1 cellular context compared by ENCODE assay signal in the genomic region with DNA sequence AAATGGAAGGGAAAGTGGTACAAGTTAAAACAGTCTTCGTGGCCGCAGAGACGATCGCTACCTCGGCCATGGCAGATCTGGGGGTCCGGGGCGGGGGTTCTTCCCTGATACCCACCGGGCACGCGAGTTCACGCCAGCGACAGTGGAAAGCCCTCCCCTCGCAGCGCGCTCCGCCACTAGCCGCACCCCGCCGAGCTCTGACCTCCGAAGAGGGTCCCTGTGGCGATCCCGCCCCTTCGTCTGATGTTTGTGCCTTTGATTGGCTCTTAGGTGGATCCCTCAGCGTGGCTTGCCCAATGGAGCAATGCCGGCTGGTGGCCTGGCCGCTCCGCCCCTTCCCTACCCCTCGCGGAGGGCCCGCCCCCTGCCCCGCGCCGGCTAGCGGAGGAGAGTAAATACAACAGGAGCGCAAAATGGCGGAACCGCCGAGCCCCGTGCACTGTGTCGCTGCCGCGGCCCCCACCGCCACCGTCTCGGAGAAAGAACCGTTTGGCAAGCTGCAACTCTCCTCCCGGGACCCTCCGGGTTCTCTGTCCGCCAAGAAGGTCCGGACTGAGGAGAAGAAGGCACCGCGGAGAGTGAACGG.
TF ChIP-seq lines count a peak whose summit lies in the region.

A gene (plus strand): TSS at position 403 of the 586 bp plus-strand sequence. CDS start 11 bp downstream, at position 414.

TF ChIP-seq in K562, 482 proteins besides CTCF, POLR2A, EP300 and RAD21 (continued from another document):
- TF ChIP-seq, protein P1, sequence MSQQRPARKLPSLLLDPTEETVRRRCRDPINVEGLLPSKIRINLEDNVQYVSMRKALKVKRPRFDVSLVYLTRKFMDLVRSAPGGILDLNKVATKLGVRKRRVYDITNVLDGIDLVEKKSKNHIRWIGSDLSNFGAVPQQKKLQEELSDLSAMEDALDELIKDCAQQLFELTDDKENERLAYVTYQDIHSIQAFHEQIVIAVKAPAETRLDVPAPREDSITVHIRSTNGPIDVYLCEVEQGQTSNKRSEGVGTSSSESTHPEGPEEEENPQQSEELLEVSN (IDR thresholded peaks at IDR 0.05; ENCODE audit: borderline replicate concordance in 1 of 2, extremely low read depth in 1 of 2, insufficient read depth in 1 of 2, insufficient read length in 1 of 2, low read depth in 1 of 2, low read length in 1 of 2, poor library complexity in 1 of 2, severe bottlenecking in 1 of 2): peak; percentile 36 to 38
- peak; percentile 93 for TF ChIP-seq ASH1L (IDR thresholded peaks at IDR 0.05; ENCODE audit: borderline replicate concordance, low read depth, partially characterized antibody)
- TF ChIP-seq HMGN3 (IDR thresholded peaks at IDR 0.05; ENCODE audit: borderline replicate concordance, extremely low read depth, insufficient read length, low read depth, low read length): peak; percentile 74
- peak; percentile 93 for TF ChIP-seq SAFB (IDR thresholded peaks at IDR 0.05; ENCODE audit: borderline replicate concordance, low read depth, low read length)
- TF ChIP-seq, protein P2, sequence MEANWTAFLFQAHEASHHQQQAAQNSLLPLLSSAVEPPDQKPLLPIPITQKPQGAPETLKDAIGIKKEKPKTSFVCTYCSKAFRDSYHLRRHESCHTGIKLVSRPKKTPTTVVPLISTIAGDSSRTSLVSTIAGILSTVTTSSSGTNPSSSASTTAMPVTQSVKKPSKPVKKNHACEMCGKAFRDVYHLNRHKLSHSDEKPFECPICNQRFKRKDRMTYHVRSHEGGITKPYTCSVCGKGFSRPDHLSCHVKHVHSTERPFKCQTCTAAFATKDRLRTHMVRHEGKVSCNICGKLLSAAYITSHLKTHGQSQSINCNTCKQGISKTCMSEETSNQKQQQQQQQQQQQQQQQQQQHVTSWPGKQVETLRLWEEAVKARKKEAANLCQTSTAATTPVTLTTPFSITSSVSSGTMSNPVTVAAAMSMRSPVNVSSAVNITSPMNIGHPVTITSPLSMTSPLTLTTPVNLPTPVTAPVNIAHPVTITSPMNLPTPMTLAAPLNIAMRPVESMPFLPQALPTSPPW (CRISPR knock-in tag; IDR thresholded peaks at IDR 0.05): peak; percentile 59; the same call in 1 of the 2 replicates
- TF ChIP-seq HIVEP1 (CRISPR knock-in tag; IDR thresholded peaks at IDR 0.05): no peak
- TF ChIP-seq, protein P3, sequence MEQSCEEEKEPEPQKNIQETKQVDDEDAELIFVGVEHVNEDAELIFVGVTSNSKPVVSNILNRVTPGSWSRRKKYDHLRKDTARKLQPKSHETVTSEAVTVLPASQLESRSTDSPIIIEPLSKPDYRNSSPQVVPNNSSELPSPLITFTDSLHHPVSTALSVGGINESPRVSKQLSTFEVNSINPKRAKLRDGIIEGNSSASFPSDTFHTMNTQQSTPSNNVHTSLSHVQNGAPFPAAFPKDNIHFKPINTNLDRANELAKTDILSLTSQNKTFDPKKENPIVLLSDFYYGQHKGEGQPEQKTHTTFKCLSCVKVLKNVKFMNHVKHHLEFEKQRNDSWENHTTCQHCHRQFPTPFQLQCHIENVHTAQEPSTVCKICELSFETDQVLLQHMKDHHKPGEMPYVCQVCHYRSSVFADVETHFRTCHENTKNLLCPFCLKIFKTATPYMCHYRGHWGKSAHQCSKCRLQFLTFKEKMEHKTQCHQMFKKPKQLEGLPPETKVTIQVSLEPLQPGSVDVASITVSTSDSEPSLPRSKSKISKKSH (CRISPR knock-in tag; IDR thresholded peaks at IDR 0.05): 0 out of 2 replicates have a peak, but pooled peaks have one; percentile 28
- no peak for TF ChIP-seq NR4A1 (CRISPR knock-in tag; IDR thresholded peaks at IDR 0.05)
- TF ChIP-seq NR4A1 (tag; IDR thresholded peaks at IDR 0.05): 0 out of 2 replicates have a peak, but pooled peaks have one; percentile 15
- TF ChIP-seq POLR2AphosphoS5 (IDR thresholded peaks at IDR 0.05; ENCODE audit: control insufficient read depth, insufficient read depth, low read depth, low read length): peak; percentile 82
- no peak for TF ChIP-seq MYNN (IDR thresholded peaks at IDR 0.05)
- no peak for TF ChIP-seq MYNN (CRISPR knock-in tag; IDR thresholded peaks at IDR 0.05)
- TF ChIP-seq RBM22 (IDR thresholded peaks at IDR 0.05; ENCODE audit: low read depth, low read length, poor library complexity, severe bottlenecking): no peak
- TF ChIP-seq CBX3 (IDR thresholded peaks at IDR 0.05; ENCODE audit: borderline replicate concordance in 1 of 2, low read length in 2 of 2): no peak
- TF ChIP-seq, protein P4, sequence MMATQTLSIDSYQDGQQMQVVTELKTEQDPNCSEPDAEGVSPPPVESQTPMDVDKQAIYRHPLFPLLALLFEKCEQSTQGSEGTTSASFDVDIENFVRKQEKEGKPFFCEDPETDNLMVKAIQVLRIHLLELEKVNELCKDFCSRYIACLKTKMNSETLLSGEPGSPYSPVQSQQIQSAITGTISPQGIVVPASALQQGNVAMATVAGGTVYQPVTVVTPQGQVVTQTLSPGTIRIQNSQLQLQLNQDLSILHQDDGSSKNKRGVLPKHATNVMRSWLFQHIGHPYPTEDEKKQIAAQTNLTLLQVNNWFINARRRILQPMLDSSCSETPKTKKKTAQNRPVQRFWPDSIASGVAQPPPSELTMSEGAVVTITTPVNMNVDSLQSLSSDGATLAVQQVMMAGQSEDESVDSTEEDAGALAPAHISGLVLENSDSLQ (IDR thresholded peaks at IDR 0.05): peak; percentile 100
- TF ChIP-seq ZNF12 (CRISPR knock-in tag; IDR thresholded peaks at IDR 0.05): peak; percentile 28
- TF ChIP-seq KAT8 (IDR thresholded peaks at IDR 0.05; ENCODE audit: low read depth): peak; percentile 75
- peak; percentile 48; the same call in 1 of the 2 replicates for TF ChIP-seq L3MBTL2 (IDR thresholded peaks at IDR 0.05)
- TF ChIP-seq TBL1XR1 (IDR thresholded peaks at IDR 0.05; ENCODE audit: low read length in 2 of 2): 0 out of 4 replicates have a peak, but pooled peaks have one; percentile 8 to 34
- TF ChIP-seq, protein P5, sequence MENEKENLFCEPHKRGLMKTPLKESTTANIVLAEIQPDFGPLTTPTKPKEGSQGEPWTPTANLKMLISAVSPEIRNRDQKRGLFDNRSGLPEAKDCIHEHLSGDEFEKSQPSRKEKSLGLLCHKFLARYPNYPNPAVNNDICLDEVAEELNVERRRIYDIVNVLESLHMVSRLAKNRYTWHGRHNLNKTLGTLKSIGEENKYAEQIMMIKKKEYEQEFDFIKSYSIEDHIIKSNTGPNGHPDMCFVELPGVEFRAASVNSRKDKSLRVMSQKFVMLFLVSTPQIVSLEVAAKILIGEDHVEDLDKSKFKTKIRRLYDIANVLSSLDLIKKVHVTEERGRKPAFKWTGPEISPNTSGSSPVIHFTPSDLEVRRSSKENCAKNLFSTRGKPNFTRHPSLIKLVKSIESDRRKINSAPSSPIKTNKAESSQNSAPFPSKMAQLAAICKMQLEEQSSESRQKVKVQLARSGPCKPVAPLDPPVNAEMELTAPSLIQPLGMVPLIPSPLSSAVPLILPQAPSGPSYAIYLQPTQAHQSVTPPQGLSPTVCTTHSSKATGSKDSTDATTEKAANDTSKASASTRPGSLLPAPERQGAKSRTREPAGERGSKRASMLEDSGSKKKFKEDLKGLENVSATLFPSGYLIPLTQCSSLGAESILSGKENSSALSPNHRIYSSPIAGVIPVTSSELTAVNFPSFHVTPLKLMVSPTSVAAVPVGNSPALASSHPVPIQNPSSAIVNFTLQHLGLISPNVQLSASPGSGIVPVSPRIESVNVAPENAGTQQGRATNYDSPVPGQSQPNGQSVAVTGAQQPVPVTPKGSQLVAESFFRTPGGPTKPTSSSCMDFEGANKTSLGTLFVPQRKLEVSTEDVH (IDR thresholded peaks at IDR 0.05; ENCODE audit: low read depth, partially characterized antibody): peak; percentile 27
- TF ChIP-seq, protein P6, sequence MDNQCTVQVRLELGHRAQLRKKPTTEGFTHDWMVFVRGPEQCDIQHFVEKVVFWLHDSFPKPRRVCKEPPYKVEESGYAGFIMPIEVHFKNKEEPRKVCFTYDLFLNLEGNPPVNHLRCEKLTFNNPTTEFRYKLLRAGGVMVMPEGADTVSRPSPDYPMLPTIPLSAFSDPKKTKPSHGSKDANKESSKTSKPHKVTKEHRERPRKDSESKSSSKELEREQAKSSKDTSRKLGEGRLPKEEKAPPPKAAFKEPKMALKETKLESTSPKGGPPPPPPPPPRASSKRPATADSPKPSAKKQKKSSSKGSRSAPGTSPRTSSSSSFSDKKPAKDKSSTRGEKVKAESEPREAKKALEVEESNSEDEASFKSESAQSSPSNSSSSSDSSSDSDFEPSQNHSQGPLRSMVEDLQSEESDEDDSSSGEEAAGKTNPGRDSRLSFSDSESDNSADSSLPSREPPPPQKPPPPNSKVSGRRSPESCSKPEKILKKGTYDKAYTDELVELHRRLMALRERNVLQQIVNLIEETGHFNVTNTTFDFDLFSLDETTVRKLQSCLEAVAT (IDR thresholded peaks at IDR 0.05): peak in 1 of 2 experiments; percentile 82; a peak in 1 of 4 replicates
- TF ChIP-seq ZNF561 (CRISPR knock-in tag; conservative IDR thresholded peaks at IDR 0.05): no peak
- peak; percentile 81 for TF ChIP-seq EP400 (IDR thresholded peaks at IDR 0.05)
- TF ChIP-seq, protein P7, sequence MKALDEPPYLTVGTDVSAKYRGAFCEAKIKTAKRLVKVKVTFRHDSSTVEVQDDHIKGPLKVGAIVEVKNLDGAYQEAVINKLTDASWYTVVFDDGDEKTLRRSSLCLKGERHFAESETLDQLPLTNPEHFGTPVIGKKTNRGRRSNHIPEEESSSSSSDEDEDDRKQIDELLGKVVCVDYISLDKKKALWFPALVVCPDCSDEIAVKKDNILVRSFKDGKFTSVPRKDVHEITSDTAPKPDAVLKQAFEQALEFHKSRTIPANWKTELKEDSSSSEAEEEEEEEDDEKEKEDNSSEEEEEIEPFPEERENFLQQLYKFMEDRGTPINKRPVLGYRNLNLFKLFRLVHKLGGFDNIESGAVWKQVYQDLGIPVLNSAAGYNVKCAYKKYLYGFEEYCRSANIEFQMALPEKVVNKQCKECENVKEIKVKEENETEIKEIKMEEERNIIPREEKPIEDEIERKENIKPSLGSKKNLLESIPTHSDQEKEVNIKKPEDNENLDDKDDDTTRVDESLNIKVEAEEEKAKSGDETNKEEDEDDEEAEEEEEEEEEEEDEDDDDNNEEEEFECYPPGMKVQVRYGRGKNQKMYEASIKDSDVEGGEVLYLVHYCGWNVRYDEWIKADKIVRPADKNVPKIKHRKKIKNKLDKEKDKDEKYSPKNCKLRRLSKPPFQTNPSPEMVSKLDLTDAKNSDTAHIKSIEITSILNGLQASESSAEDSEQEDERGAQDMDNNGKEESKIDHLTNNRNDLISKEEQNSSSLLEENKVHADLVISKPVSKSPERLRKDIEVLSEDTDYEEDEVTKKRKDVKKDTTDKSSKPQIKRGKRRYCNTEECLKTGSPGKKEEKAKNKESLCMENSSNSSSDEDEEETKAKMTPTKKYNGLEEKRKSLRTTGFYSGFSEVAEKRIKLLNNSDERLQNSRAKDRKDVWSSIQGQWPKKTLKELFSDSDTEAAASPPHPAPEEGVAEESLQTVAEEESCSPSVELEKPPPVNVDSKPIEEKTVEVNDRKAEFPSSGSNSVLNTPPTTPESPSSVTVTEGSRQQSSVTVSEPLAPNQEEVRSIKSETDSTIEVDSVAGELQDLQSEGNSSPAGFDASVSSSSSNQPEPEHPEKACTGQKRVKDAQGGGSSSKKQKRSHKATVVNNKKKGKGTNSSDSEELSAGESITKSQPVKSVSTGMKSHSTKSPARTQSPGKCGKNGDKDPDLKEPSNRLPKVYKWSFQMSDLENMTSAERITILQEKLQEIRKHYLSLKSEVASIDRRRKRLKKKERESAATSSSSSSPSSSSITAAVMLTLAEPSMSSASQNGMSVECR (CRISPR knock-in tag; IDR thresholded peaks at IDR 0.05): peak; percentile 91; the same call in 1 of the 2 replicates
- peak; percentile 95 for TF ChIP-seq RBFOX2 (IDR thresholded peaks at IDR 0.05; ENCODE audit: low read depth, low read length)
- no peak for TF ChIP-seq SMAD2 (IDR thresholded peaks at IDR 0.05; ENCODE audit: low read depth, low read length)
- TF ChIP-seq SMAD1 (IDR thresholded peaks at IDR 0.05; ENCODE audit: low read depth, low read length, partially characterized antibody): peak; percentile 28
- TF ChIP-seq RFX7 (CRISPR knock-in tag; IDR thresholded peaks at IDR 0.05): no peak
- peak; percentile 59 for TF ChIP-seq HNRNPLL (IDR thresholded peaks at IDR 0.05; ENCODE audit: low read depth, low read length, poor library complexity, severe bottlenecking)
- TF ChIP-seq CREM (IDR thresholded peaks at IDR 0.05; ENCODE audit: low read depth): peak; percentile 89
- TF ChIP-seq, protein P8, sequence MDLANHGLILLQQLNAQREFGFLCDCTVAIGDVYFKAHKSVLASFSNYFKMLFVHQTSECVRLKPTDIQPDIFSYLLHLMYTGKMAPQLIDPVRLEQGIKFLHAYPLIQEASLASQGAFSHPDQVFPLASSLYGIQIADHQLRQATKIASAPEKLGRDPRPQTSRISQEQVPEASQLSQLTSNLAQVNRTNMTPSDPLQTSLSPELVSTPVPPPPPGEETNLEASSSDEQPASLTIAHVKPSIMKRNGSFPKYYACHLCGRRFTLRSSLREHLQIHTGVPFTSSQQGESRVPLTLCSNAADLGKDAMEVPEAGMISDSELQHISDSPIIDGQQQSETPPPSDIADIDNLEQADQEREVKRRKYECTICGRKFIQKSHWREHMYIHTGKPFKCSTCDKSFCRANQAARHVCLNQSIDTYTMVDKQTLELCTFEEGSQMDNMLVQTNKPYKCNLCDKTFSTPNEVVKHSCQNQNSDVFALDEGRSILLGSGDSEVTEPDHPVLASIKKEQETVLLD (IDR thresholded peaks at IDR 0.05): peak; percentile 70; the same call in 1 of the 2 replicates
- TF ChIP-seq, protein P9, sequence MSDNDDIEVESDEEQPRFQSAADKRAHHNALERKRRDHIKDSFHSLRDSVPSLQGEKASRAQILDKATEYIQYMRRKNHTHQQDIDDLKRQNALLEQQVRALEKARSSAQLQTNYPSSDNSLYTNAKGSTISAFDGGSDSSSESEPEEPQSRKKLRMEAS (CRISPR knock-in tag; IDR thresholded peaks at IDR 0.05): peak; percentile 67
- no peak for TF ChIP-seq SREBF2 (CRISPR knock-in tag; IDR thresholded peaks at IDR 0.05)
- TF ChIP-seq CHCHD3 (CRISPR knock-in tag; IDR thresholded peaks at IDR 0.05): peak; percentile 85; the same call in 1 of the 2 replicates
- 0 out of 2 replicates have a peak, but pooled peaks have one; percentile 65 for TF ChIP-seq NR2F6 (CRISPR knock-in tag; IDR thresholded peaks at IDR 0.05)
- TF ChIP-seq SNIP1 (IDR thresholded peaks at IDR 0.05; ENCODE audit: low read depth): no peak
- TF ChIP-seq TAF1 (IDR thresholded peaks at IDR 0.05; ENCODE audit: control insufficient read depth, extremely low read depth, insufficient read depth, low read length, severe bottlenecking): peak; percentile 98
- TF ChIP-seq MBD2 (IDR thresholded peaks at IDR 0.05; ENCODE audit: borderline replicate concordance, low read depth): peak; percentile 97
- no peak for TF ChIP-seq ZNF507 (tag; conservative IDR thresholded peaks at IDR 0.05)
- peak; percentile 70; the same call in 1 of the 2 replicates for TF ChIP-seq NR2C2 (CRISPR knock-in tag; IDR thresholded peaks at IDR 0.05)
- TF ChIP-seq NR2C2 (tag; IDR thresholded peaks at IDR 0.05): peak; percentile 91
- TF ChIP-seq, protein P10, sequence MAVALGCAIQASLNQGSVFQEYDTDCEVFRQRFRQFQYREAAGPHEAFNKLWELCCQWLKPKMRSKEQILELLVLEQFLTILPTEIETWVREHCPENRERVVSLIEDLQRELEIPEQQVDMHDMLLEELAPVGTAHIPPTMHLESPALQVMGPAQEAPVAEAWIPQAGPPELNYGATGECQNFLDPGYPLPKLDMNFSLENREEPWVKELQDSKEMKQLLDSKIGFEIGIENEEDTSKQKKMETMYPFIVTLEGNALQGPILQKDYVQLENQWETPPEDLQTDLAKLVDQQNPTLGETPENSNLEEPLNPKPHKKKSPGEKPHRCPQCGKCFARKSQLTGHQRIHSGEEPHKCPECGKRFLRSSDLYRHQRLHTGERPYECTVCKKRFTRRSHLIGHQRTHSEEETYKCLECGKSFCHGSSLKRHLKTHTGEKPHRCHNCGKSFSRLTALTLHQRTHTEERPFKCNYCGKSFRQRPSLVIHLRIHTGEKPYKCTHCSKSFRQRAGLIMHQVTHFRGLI (CRISPR knock-in tag; IDR thresholded peaks at IDR 0.05): no peak
- peak; percentile 69 for TF ChIP-seq ZNF431 (CRISPR knock-in tag; IDR thresholded peaks at IDR 0.05)
- no peak for TF ChIP-seq EZH2 (IDR thresholded peaks at IDR 0.05; ENCODE audit: borderline replicate concordance, low read depth, low read length)
